10 cellular contexts compared by ENCODE assay signal in genomic region chr1:202505356-202505755, GRCh38.
DNase-seq lines count a peak whose midpoint lies in the region; ATAC-seq and TF ChIP-seq lines count a peak whose summit lies in the region.
"Had no signal": no experiment of that assay in that cellular context is flagged by ENCODE, and none has a peak within 500 bp of the region (broad histone marks: within the 10 kb centered on the region; RNA-seq: fewer than 3 reads in every experiment).

No MANE protein-coding gene starts in this region.

- H3K27me3 ChIP-seq in left ventricle myocardium inferior (ENCODE audit: low read depth): no peaks in the 10 kb centered on the region
- no peaks in the 10 kb centered on the region for H3K27me3 ChIP-seq in parathyroid adenoma (ENCODE audit: control insufficient read depth, insufficient read depth, low read length)

- intact Hi-C loops in left ventricle myocardium inferior (cut with micrococcal nuclease): loop anchor here (10.0 kb wide), 1 partner anchor 89 kb away; no protein-coding TSS in a partner anchor

- H3K9me3 ChIP-seq in left ventricle myocardium inferior (replicated peaks) (no peaks in the 10 kb centered on the region), parathyroid adenoma (ENCODE audit: control insufficient read depth, low read length) (no peaks in the 10 kb centered on the region)

- H3K27ac ChIP-seq in left ventricle myocardium inferior (replicated peaks) (peak overlapping the region; percentile 83), parathyroid adenoma (peak overlapping the region; percentile 51)

- H3K9ac ChIP-seq in parathyroid adenoma: no peak overlapping the region

- H3K36me3 ChIP-seq in left ventricle myocardium inferior (peaks cover 43% of the 10 kb centered on the region), parathyroid adenoma (ENCODE audit: control insufficient read depth, insufficient read depth, low read length) (no peaks in the 10 kb centered on the region)

- H3K4me1 ChIP-seq in left ventricle myocardium inferior (peaks cover 91% of the 10 kb centered on the region), parathyroid adenoma (peaks cover 2% of the 10 kb centered on the region)

- H2AFZ ChIP-seq in parathyroid adenoma: no peak overlapping the region

- ATAC-seq in GM21786 (IDR thresholded peaks at IDR 0.05; ENCODE audit: unreplicated experiment) (no peak), GM18498 (IDR thresholded peaks at IDR 0.05; ENCODE audit: unreplicated experiment) (no peak)

- DNase-seq in AG09309 (ENCODE audit: low read depth): peak; percentile 20
- DNase-seq in astrocyte of the hippocampus (ENCODE audit: low read depth, low spot score): peak; percentile 83
- DNase-seq in left ventricle myocardium inferior: no peak
- no peak for DNase-seq in NCI-H82 treated with DMSO at 0.1 percent for 48 hours (lab: John Stamatoyannopoulos, UW; ENCODE audit: unreplicated experiment)
- no peak for DNase-seq in putamen (ENCODE audit: low spot score)
- DNase-seq: NCI-H1048; stimulated activated CD4-positive, alpha-beta T cell treated with anti-CD3 and anti-CD28 coated beads, Interleukin-4, amount 100 ng/mL, for 1 hour had no signal

- TF ChIP-seq CTCF in AG09309 (IDR thresholded peaks at IDR 0.05; ENCODE audit: control insufficient read depth, insufficient read depth, low read depth, low read length, missing control alignments): no peak
- no peak for TF ChIP-seq CTCF in left ventricle myocardium inferior (IDR thresholded peaks at IDR 0.05; ENCODE audit: borderline replicate concordance)
- TF ChIP-seq CTCF in parathyroid adenoma (IDR thresholded peaks at IDR 0.05): no peak

- H3K79me2 ChIP-seq in parathyroid adenoma: no peaks in the 10 kb centered on the region

- H3K4me3 ChIP-seq in AG09309 (ENCODE audit: control insufficient read depth, low read depth, low read length) (no peak overlapping the region), left ventricle myocardium inferior (peak overlapping the region; percentile 20), parathyroid adenoma (ENCODE audit: low read depth, low read length) (no peak overlapping the region)

- no peak overlapping the region for H3K4me2 ChIP-seq in parathyroid adenoma (ENCODE audit: low read length)

Comparison
In these comparisons a context has a peak if more than half of its experiments do, and no peak if none do; other contexts are left out.
1. DNase-seq: peak in AG09309 (single experiment) and astrocyte of the hippocampus (single experiment); none in left ventricle myocardium inferior (single experiment), NCI-H82 treated with DMSO at 0.1 percent for 48 hours (single experiment) and putamen (single experiment).